1 cellular context compared by ENCODE assay signal in genomic region chr4:68348577-68348976, GRCh38.
TF ChIP-seq lines count a peak whose summit lies in the region.

No MANE protein-coding gene starts in this region.

TF ChIP-seq in HepG2, 621 proteins besides CTCF, POLR2A, EP300 and RAD21 (continued from another document):
- TF ChIP-seq ZNF354B (CRISPR knock-in tag; IDR thresholded peaks at IDR 0.05): no peak
- no peak for TF ChIP-seq ZNF616 (CRISPR knock-in tag; IDR thresholded peaks at IDR 0.05; ENCODE audit: low read depth)
- no peak for TF ChIP-seq ZNF740 (CRISPR knock-in tag; IDR thresholded peaks at IDR 0.05)
- no peak for TF ChIP-seq SRY (CRISPR knock-in tag; IDR thresholded peaks at IDR 0.05)
- no peak for TF ChIP-seq EZH2 (conservative IDR thresholded peaks at IDR 0.05; ENCODE audit: low read depth, low read length)
- no peak for TF ChIP-seq BHLHE40 (IDR thresholded peaks at IDR 0.05; ENCODE audit: low read length)
- TF ChIP-seq NFIB (CRISPR knock-in tag; IDR thresholded peaks at IDR 0.05; ENCODE audit: borderline replicate concordance): no peak
- no peak for TF ChIP-seq ZNF18 (CRISPR knock-in tag; IDR thresholded peaks at IDR 0.05; ENCODE audit: insufficient replicate concordance)
- no peak for TF ChIP-seq FOXA3 (CRISPR knock-in tag; IDR thresholded peaks at IDR 0.05)
- TF ChIP-seq NFE2L1 (CRISPR knock-in tag; IDR thresholded peaks at IDR 0.05; ENCODE audit: borderline replicate concordance): no peak
- no peak for TF ChIP-seq ZNF224 (CRISPR knock-in tag; IDR thresholded peaks at IDR 0.05)
- TF ChIP-seq HNRNPL (IDR thresholded peaks at IDR 0.05; ENCODE audit: low read depth, low read length): no peak
